ENCODE assay signal across 25 cellular contexts in the genomic region with DNA sequence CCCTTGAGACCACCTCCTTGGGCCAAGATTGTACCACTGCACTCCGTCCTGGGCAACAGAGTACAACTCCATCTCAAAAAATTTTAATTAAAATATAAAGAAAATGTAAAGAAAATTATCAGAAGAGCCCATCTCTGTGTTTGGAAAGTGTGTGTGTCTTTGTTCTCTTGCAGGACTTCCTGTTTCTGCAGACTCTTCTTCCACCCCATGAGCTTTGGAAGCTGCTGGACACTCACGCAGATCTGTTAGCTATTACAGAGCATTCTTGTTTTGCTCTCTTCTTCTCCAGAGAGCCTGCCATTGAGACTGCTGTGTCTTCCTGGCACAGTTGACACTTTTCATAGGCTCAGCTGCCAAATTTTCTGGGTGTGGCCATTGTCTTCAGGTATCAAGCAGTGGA. TPM values are rescaled to one million over a fixed set of nuclear protein-coding genes. Genes with fewer than 3 reads are reported as not detected.
"Had no signal": no experiment of that assay in that cellular context is flagged by ENCODE, and none has a peak within 500 bp of the region (broad histone marks: within the 10 kb centered on the region; RNA-seq: fewer than 3 reads in every experiment).

No MANE protein-coding gene starts in this region.

- H3K4me2 ChIP-seq: hepatocyte had no signal

- FAIRE-seq: keratinocyte had no signal

- H3K27ac ChIP-seq: body of pancreas, colonic mucosa, esophagus muscularis mucosa, hepatocyte, ovary, spleen, stomach, thoracic aorta, upper lobe of right lung had no signal

- H3K79me2 ChIP-seq: hepatocyte had no signal

- DNase-seq: activated CD4-positive, alpha-beta T cell treated with anti-CD3 and anti-CD28 coated beads for 36 hours; activated CD8-positive, alpha-beta memory T cell treated with anti-CD3 and anti-CD28 coated beads, Interleukin-2, amount 50 U/mL, for 4 hours; activated CD8-positive, alpha-beta T cell treated with anti-CD3 and anti-CD28 coated beads for 36 hours; activated gamma-delta T cell treated with Interleukin-2 at 50 U/mL for 16 hours; activated naive CD8-positive, alpha-beta T cell treated with anti-CD3 and anti-CD28 coated beads for 36 hours; activated T-cell treated with anti-CD3 and anti-CD28 coated beads, Interleukin-2, amount 50 U/mL, for 72 hours; amygdala; body of pancreas; caudate nucleus; colonic mucosa; midbrain; ovary; spleen; stomach; T-helper 9 cell; upper lobe of right lung had no signal

- H3K27me3 ChIP-seq: body of pancreas, colonic mucosa, esophagus muscularis mucosa, hepatocyte, ovary, spleen, stomach, upper lobe of right lung had no signal

- H2AFZ ChIP-seq: hepatocyte had no signal

- H3K36me3 ChIP-seq: colonic mucosa, esophagus muscularis mucosa, ovary, spleen, stomach, thoracic aorta, upper lobe of right lung had no signal

- H3K9me3 ChIP-seq: body of pancreas, colonic mucosa, esophagus muscularis mucosa, ovary, stomach, thoracic aorta, upper lobe of right lung had no signal

- H3K4me3 ChIP-seq: body of pancreas, colonic mucosa, esophagus muscularis mucosa, hepatocyte, ovary, spleen, stomach, thoracic aorta, upper lobe of right lung had no signal

- H3K4me1 ChIP-seq: body of pancreas, colonic mucosa, esophagus muscularis mucosa, spleen, stomach, upper lobe of right lung had no signal

RNA-seq across cellular contexts. Expression of gene CCR8, which starts 6.1 kb away (rescaled TPM):
- total RNA-seq: activated naive CD8-positive, alpha-beta T cell treated with anti-CD3 and anti-CD28 coated beads for 36 hours; body of pancreas; esophagus muscularis mucosa; glomerular endothelial cell; hepatocyte; left lobe of liver; lung microvascular endothelial cell; ovary; pulmonary artery endothelial cell; sciatic nerve; stomach; thoracic aorta; upper lobe of right lung had no signal
- polyA plus RNA-seq: hepatocyte, keratinocyte, stomach had no signal

RNA-seq across cellular contexts. Expression of gene CX3CR1, which starts 43.6 kb away (rescaled TPM):
- total RNA-seq: glomerular endothelial cell, lung microvascular endothelial cell, pulmonary artery endothelial cell had no signal
- polyA plus RNA-seq: hepatocyte had no signal
